1 cellular context compared by ENCODE assay signal in genomic region chr9:94767331-94768099, GRCh38.
TF ChIP-seq lines count a peak whose summit lies in the region.

No MANE protein-coding gene starts in this region.

TF ChIP-seq in SK-N-SH, 30 proteins besides CTCF, POLR2A, EP300 and RAD21 (continued from another document):
- no peak for TF ChIP-seq USF1 (IDR thresholded peaks at IDR 0.05; ENCODE audit: borderline replicate concordance, low read depth)
- no peak for TF ChIP-seq SMC3 (IDR thresholded peaks at IDR 0.05; ENCODE audit: low read depth, low read length)
- peak; percentile 42; the same call in 1 of the 2 replicates for TF ChIP-seq NFIC (IDR thresholded peaks at IDR 0.05; ENCODE audit: borderline replicate concordance)
